ENCODE assay signal across 9 cellular contexts in the genomic region with DNA sequence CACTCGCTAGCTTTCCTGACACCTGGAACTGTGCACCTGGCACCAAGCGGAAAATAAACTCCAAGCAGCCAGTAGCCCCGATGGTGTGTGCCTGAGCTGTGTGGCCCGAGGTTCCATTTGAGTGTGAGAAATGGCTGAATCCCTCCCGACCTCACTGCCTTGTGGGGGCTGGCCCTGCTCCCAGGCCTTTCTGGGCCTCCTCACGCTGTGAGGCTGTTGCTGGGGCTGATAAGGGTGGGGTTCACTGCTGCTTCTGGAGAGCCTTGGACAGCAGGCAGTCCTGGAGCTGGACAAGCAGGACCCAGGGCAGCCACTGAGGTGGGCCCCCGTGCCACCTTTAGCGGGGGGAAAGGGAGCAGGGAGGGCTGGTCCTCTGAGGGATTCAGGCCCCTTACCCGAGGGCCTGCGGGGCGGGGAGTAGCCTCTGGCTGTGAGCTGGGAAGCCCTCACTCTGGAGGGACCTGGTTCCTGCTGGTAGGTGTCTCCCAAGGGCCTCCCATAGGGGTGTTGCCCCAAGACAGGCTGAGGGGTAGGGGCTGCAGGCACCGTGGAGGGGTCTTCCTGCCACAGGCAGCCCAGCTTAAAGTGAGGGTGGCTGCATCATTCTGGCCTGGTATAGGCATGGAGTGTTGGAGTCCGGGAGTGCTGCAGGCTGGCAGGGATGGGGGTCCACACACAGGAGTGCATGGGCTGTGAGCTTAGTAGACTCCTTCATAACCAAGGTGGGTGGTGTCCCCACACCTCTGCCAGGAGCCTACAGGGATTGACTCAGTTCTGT. TPM values are rescaled to one million over a fixed set of nuclear protein-coding genes. Genes with fewer than 3 reads are reported as not detected.
DNase-seq lines count a peak whose midpoint lies in the region; ATAC-seq, FAIRE-seq and TF ChIP-seq lines count a peak whose summit lies in the region.
"Had no signal": no experiment of that assay in that cellular context is flagged by ENCODE, and none has a peak within 500 bp of the region (broad histone marks: within the 10 kb centered on the region; RNA-seq: fewer than 3 reads in every experiment).

No MANE protein-coding gene starts in this region.

- peaks cover 5% of the 10 kb centered on the region for H3K27me3 Mint-ChIP-seq in activated T-cell treated with anti-CD3 and anti-CD28 coated beads, Interleukin-2, amount 50 U/mL, for 72 hours (ENCODE audit: low read depth)

- H3K36me3 ChIP-seq in K562 (ENCODE audit: control insufficient read depth, insufficient read depth, low read length), result peaks cover 23% of the 10 kb centered on the region; the same call in 2 of the 3 replicates

- peaks cover 14% of the 10 kb centered on the region for H3K79me2 ChIP-seq in K562 (ENCODE audit: control insufficient read depth, insufficient read depth, low read length)

- H3K4me1 ChIP-seq in K562 (replicated peaks in 1 of 2; ENCODE audit: control insufficient read depth in 2 of 2, insufficient read depth in 2 of 2, low read length in 2 of 2), result peaks cover 10 to 57% of the 10 kb centered on the region in 2 experiments

- H2AFZ ChIP-seq in K562 (ENCODE audit: low read depth, low read length), result no peak overlapping the region

- TF ChIP-seq CTCF in K562 (IDR thresholded peaks at IDR 0.05 in 2 of 3, conservative IDR thresholded peaks at IDR 0.05 in 1 of 3; ENCODE audit: insufficient read depth in 2 of 3, low read depth in 1 of 3, low read length in 3 of 3), result no peak

- BruUV-seq in K562 (replicated peaks; lab: Mats Ljungman, UMichigan), result no TSS peak

- TF ChIP-seq EP300 in K562 (IDR thresholded peaks at IDR 0.05; ENCODE audit: low read length), result no peak

- FAIRE-seq in K562 (lab: Jason Lieb, UNC), result no peak

- H3K27ac Mint-ChIP-seq in activated T-cell treated with anti-CD3 and anti-CD28 coated beads, Interleukin-2, amount 50 U/mL, for 72 hours, result no peak overlapping the region

- ATAC-seq in activated T-cell treated with anti-CD3 and anti-CD28 coated beads, Interleukin-2, amount 50 U/mL, for 72 hours (replicated peaks in 1 of 2), result no peak
- ATAC-seq in K562, result no peak
- no peak for ATAC-seq in HG03469 (IDR thresholded peaks at IDR 0.05; ENCODE audit: unreplicated experiment)

- H3K9me3 Mint-ChIP-seq in activated T-cell treated with anti-CD3 and anti-CD28 coated beads, Interleukin-2, amount 50 U/mL, for 72 hours, result peaks cover 3 to 5% of the 10 kb centered on the region in 2 donors

- in situ Hi-C loops in K562 (cut with MboI), result no loop called here

- POLR2A ChIA-PET in K562 (lab: Yijun Ruan, JAX), result interaction anchor here (0.6 to 4.0 kb wide), 9 partner anchors 10 to 250 kb away, joined by 3 to 27 read pairs (median 4); no protein-coding TSS in a partner anchor

- WGBS in K562 (ENCODE audit: insufficient coverage, low coverage, missing lambda C conversion rate), result 86% methylated on average over 12 of the region's 13 CpGs

- no peak for TF ChIP-seq POLR2A in K562 (conservative IDR thresholded peaks at IDR 0.05)

- no peak for TF ChIP-seq RAD21 in K562 (CRISPR knock-in tag; conservative IDR thresholded peaks at IDR 0.05 in 1 of 2, IDR thresholded peaks at IDR 0.05 in 1 of 2)

- H3K27ac ChIP-seq in K562 (ENCODE audit: extremely low read depth, low read depth, low read length) (no peak overlapping the region), layer of hippocampus (ENCODE audit: low read depth, low read length) (peak overlapping the region; percentile 93), temporal lobe (ENCODE audit: low read depth, low read length) (peak overlapping the region; percentile 50)

- intact Hi-C loops in K562 (cut with micrococcal nuclease), result no loop called here

- H3K27me3 ChIP-seq in K562 (ENCODE audit: control insufficient read depth in 2 of 2, insufficient read depth in 2 of 2, low read length in 2 of 2), result peaks cover 19 to 22% of the 10 kb centered on the region in 2 experiments
- H3K27me3 ChIP-seq in layer of hippocampus (ENCODE audit: control insufficient read depth, insufficient read depth, low read length), result no peaks in the 10 kb centered on the region

- H3K36me3 Mint-ChIP-seq in activated T-cell treated with anti-CD3 and anti-CD28 coated beads, Interleukin-2, amount 50 U/mL, for 72 hours (ENCODE audit: insufficient read depth in 2 of 2), result peaks cover 8 to 17% of the 10 kb centered on the region in 2 donors

- CTCF ChIA-PET in K562 (lab: Yijun Ruan, JAX; ENCODE audit: low intra/inter-chr PET ratio), result no interaction called here

- H3K4me3 Mint-ChIP-seq in activated T-cell treated with anti-CD3 and anti-CD28 coated beads, Interleukin-2, amount 50 U/mL, for 72 hours, result peak overlapping the region; percentile 31 to 89

- H3K4me1 Mint-ChIP-seq in activated T-cell treated with anti-CD3 and anti-CD28 coated beads, Interleukin-2, amount 50 U/mL, for 72 hours (ENCODE audit: low read depth), result peaks cover 21% of the 10 kb centered on the region

- H3K4me3 ChIP-seq in K562, result no peak overlapping the region

- DNase-seq in activated T-cell treated with anti-CD3 and anti-CD28 coated beads, Interleukin-2, amount 50 U/mL, for 72 hours, result no peak
- DNase-seq in activated T-cell treated with anti-CD3 and anti-CD28 coated beads, Interleukin-2, amount 50 U/mL, for 1 hour, result no peak
- DNase-seq in K562 (ENCODE audit: extremely low read depth in 1 of 4, low spot score in 3 of 4) (no peak), iPS-NIHi7 (ENCODE audit: extremely low spot score) (no peak), GOT3 (lab: John Stamatoyannopoulos, UW) (no peak)
- DNase-seq: NCI-H1417 had no signal

- H3K9ac ChIP-seq in K562 (ENCODE audit: insufficient read depth in 1 of 2, low read depth in 2 of 2, low read length in 2 of 2), result 0 out of 4 replicates have a peak overlapping the region, but pooled peaks of 1 of the 2 experiments have one; percentile 31

- peaks cover 7% of the 10 kb centered on the region for H3K9me3 ChIP-seq in K562 (replicated peaks; ENCODE audit: control insufficient read depth, insufficient read depth, low read depth, low read length)

- no peaks in the 10 kb centered on the region for H4K20me1 ChIP-seq in K562 (replicated peaks; ENCODE audit: control insufficient read depth, insufficient read depth, low read length)

- no peak overlapping the region; the same call in 1 of the 2 replicates for H3K4me2 ChIP-seq in K562 (ENCODE audit: insufficient read depth, low read length)

- H3K9me1 ChIP-seq in K562 (ENCODE audit: control insufficient read depth, insufficient read depth, low read length), result no peaks in the 10 kb centered on the region

RNA-seq across cellular contexts. Expression of a gene that starts 1.7 kb away (rescaled TPM):
- 100 to 1,000 TPM in 1 of 2 donors, 10 to 100 TPM in 1; 91.0 to 130 TPM for total RNA-seq in activated T-cell treated with anti-CD3 and anti-CD28 coated beads, Interleukin-2, amount 50 U/mL, for 72 hours
- total RNA-seq in K562 (2011; cell fraction: chromatin; rRNA removed; ENCODE audit: low replicate concordance), result 8.8 and 25.0 TPM in 2 replicates
- 34.9 and 37.0 TPM in 2 replicates for total RNA-seq in K562 (2011; cell fraction: nucleolus; rRNA removed)
- total RNA-seq in K562 (2011; cell fraction: nucleoplasm; rRNA removed), result 25.6 and 28.6 TPM in 2 replicates
- total RNA-seq in K562 (2014; rRNA removed) (73.9 and 86.1 TPM in 2 replicates), K562 (2014; rRNA removed; fragmentation: Illumina TruSeq; extraction: Trizol) (2.3 and 4.5 TPM in 2 replicates), K562 (2015; rRNA removed; fragmentation: Illumina TruSeq; extraction: Trizol) (10.5 and 16.6 TPM in 2 replicates), K562 (2021) (220 and 233 TPM in 2 replicates), temporal lobe (24.1 TPM)
- polyA plus RNA-seq in K562 (2011; rRNA removed) (4.5 and 9.8 TPM in 2 replicates), K562 (2014; fragmentation: Illumina TruSeq; extraction: Trizol) (11.2 and 59.1 TPM in 2 replicates), K562 (2014; fragmentation: Nextera tagmentation; extraction: Ambion mirVana) (under 1 TPM; 0.77 to 0.85 TPM), K562 (2014; rRNA removed) (98.3 and 99.6 TPM in 2 replicates)
- polyA plus RNA-seq in K562 (2011; cell fraction: cytosol; rRNA removed), result 17.2 and 51.6 TPM in 2 replicates
- 34.4 and 40.3 TPM in 2 replicates for polyA plus RNA-seq in K562 (2011; cell fraction: nucleus; rRNA removed)
- polyA plus RNA-seq in K562 (2012), result 125 and 320 TPM in 2 replicates
- 0.95 and 2.2 TPM in 2 replicates for polyA minus RNA-seq in K562 (2011; rRNA and poly(A)+ RNA removed)
- 82.0 and 193 TPM in 2 replicates for polyA minus RNA-seq in K562 (2011; cell fraction: cytosol; rRNA and poly(A)+ RNA removed)
- 25.2 and 33.4 TPM in 2 replicates for polyA minus RNA-seq in K562 (2011; cell fraction: nucleus; rRNA and poly(A)+ RNA removed)

RNA-seq across cellular contexts. Expression of a gene that starts 14.9 kb away (rescaled TPM):
- 1 to 10 TPM in 1 of 2 donors, under 1 TPM in 1; 0.97 to 1.2 TPM for total RNA-seq in activated T-cell treated with anti-CD3 and anti-CD28 coated beads, Interleukin-2, amount 50 U/mL, for 72 hours
- total RNA-seq in K562 (2011; cell fraction: chromatin; rRNA removed; ENCODE audit: low replicate concordance), result not detected in 2 replicates
- total RNA-seq in K562 (2011; cell fraction: nucleolus; rRNA removed), result not detected in 2 replicates
- total RNA-seq in K562 (2011; cell fraction: nucleoplasm; rRNA removed), result not detected in 2 replicates
- total RNA-seq in K562 (2014; rRNA removed) (not detected in 2 replicates), K562 (2014; rRNA removed; fragmentation: Illumina TruSeq; extraction: Trizol) (not detected in 2 replicates), K562 (2015; rRNA removed; fragmentation: Illumina TruSeq; extraction: Trizol) (not detected in 2 replicates), K562 (2021) (not detected in 2 replicates), temporal lobe (not detected)
- polyA plus RNA-seq in K562 (2011; rRNA removed) (not detected in 2 replicates), K562 (2014; fragmentation: Illumina TruSeq; extraction: Trizol) (not detected in 2 replicates), K562 (2014; fragmentation: Nextera tagmentation; extraction: Ambion mirVana) (not detected), K562 (2014; rRNA removed) (0.07 TPM in 1 of 2 replicates, not detected in the other)
- polyA plus RNA-seq in K562 (2011; cell fraction: cytosol; rRNA removed), result 0.03 TPM in 1 of 2 replicates, not detected in the other
- not detected in 2 replicates for polyA plus RNA-seq in K562 (2011; cell fraction: nucleus; rRNA removed)
- 0.11 TPM in 1 of 2 replicates, not detected in the other for polyA plus RNA-seq in K562 (2012)
- not detected in 2 replicates for polyA minus RNA-seq in K562 (2011; rRNA and poly(A)+ RNA removed)
- not detected in 2 replicates for polyA minus RNA-seq in K562 (2011; cell fraction: cytosol; rRNA and poly(A)+ RNA removed)
- polyA minus RNA-seq in K562 (2011; cell fraction: nucleus; rRNA and poly(A)+ RNA removed), result not detected in 2 replicates

RNA-seq across cellular contexts. Expression of a gene that starts 23.4 kb away (rescaled TPM):
- total RNA-seq in activated T-cell treated with anti-CD3 and anti-CD28 coated beads, Interleukin-2, amount 50 U/mL, for 72 hours, result 1 to 10 TPM in 1 of 2 donors, under 1 TPM in 1; 0.94 to 8.3 TPM
- 13.0 and 31.1 TPM in 2 replicates for total RNA-seq in K562 (2011; cell fraction: chromatin; rRNA removed; ENCODE audit: low replicate concordance)
- 23.3 and 23.8 TPM in 2 replicates for total RNA-seq in K562 (2011; cell fraction: nucleolus; rRNA removed)
- 9.9 and 20.4 TPM in 2 replicates for total RNA-seq in K562 (2011; cell fraction: nucleoplasm; rRNA removed)
- total RNA-seq in K562 (2014; rRNA removed) (20.9 and 24.8 TPM in 2 replicates), K562 (2014; rRNA removed; fragmentation: Illumina TruSeq; extraction: Trizol) (8.7 and 11.5 TPM in 2 replicates), K562 (2015; rRNA removed; fragmentation: Illumina TruSeq; extraction: Trizol) (7.7 and 8.7 TPM in 2 replicates), K562 (2021) (29.0 and 29.6 TPM in 2 replicates), temporal lobe (209 TPM)
- polyA plus RNA-seq in K562 (2011; rRNA removed) (9.6 and 11.8 TPM in 2 replicates), K562 (2014; fragmentation: Illumina TruSeq; extraction: Trizol) (27.2 and 29.6 TPM in 2 replicates), K562 (2014; fragmentation: Nextera tagmentation; extraction: Ambion mirVana) (under 1 TPM; 0.04 to 0.58 TPM), K562 (2014; rRNA removed) (10.9 and 11.4 TPM in 2 replicates)
- polyA plus RNA-seq in K562 (2011; cell fraction: cytosol; rRNA removed), result 10.8 and 19.3 TPM in 2 replicates
- 13.8 and 24.9 TPM in 2 replicates for polyA plus RNA-seq in K562 (2011; cell fraction: nucleus; rRNA removed)
- 29.1 and 61.1 TPM in 2 replicates for polyA plus RNA-seq in K562 (2012)
- 10.3 and 11.5 TPM in 2 replicates for polyA minus RNA-seq in K562 (2011; rRNA and poly(A)+ RNA removed)
- 34.7 and 45.1 TPM in 2 replicates for polyA minus RNA-seq in K562 (2011; cell fraction: cytosol; rRNA and poly(A)+ RNA removed)
- polyA minus RNA-seq in K562 (2011; cell fraction: nucleus; rRNA and poly(A)+ RNA removed), result 8.2 and 10.0 TPM in 2 replicates

RNA-seq across cellular contexts. Expression of a gene that starts 25.3 kb away (rescaled TPM):
- total RNA-seq in activated T-cell treated with anti-CD3 and anti-CD28 coated beads, Interleukin-2, amount 50 U/mL, for 72 hours, result not detected
- total RNA-seq in K562 (2011; cell fraction: chromatin; rRNA removed; ENCODE audit: low replicate concordance), result not detected in 2 replicates
- total RNA-seq in K562 (2011; cell fraction: nucleolus; rRNA removed), result 0.17 TPM in 1 of 2 replicates, not detected in the other
- not detected in 2 replicates for total RNA-seq in K562 (2011; cell fraction: nucleoplasm; rRNA removed)
- not detected in 2 replicates for total RNA-seq in K562 (2014; rRNA removed)
- not detected in 2 replicates for total RNA-seq in K562 (2014; rRNA removed; fragmentation: Illumina TruSeq; extraction: Trizol)
- not detected in 2 replicates for total RNA-seq in K562 (2015; rRNA removed; fragmentation: Illumina TruSeq; extraction: Trizol)
- not detected in 2 replicates for total RNA-seq in K562 (2021)
- 0.04 and 0.07 TPM in 2 replicates for polyA plus RNA-seq in K562 (2011; rRNA removed)
- 0.03 and 0.07 TPM in 2 replicates for polyA plus RNA-seq in K562 (2011; cell fraction: cytosol; rRNA removed)
- polyA plus RNA-seq in K562 (2011; cell fraction: nucleus; rRNA removed), result 0.13 and 0.21 TPM in 2 replicates
- 0.05 TPM in 1 of 2 replicates, not detected in the other for polyA plus RNA-seq in K562 (2012)
- not detected in 2 replicates for polyA plus RNA-seq in K562 (2014; fragmentation: Illumina TruSeq; extraction: Trizol)
- polyA plus RNA-seq in K562 (2014; fragmentation: Nextera tagmentation; extraction: Ambion mirVana), result not detected
- not detected in 2 replicates for polyA plus RNA-seq in K562 (2014; rRNA removed)
- polyA minus RNA-seq in K562 (2011; rRNA and poly(A)+ RNA removed), result not detected in 2 replicates
- polyA minus RNA-seq in K562 (2011; cell fraction: cytosol; rRNA and poly(A)+ RNA removed), result not detected in 2 replicates
- not detected in 2 replicates for polyA minus RNA-seq in K562 (2011; cell fraction: nucleus; rRNA and poly(A)+ RNA removed)
- not detected for total RNA-seq in temporal lobe

RNA-seq across cellular contexts. Expression of a gene that starts 31.7 kb away (rescaled TPM):
- total RNA-seq in activated T-cell treated with anti-CD3 and anti-CD28 coated beads, Interleukin-2, amount 50 U/mL, for 72 hours, result under 1 TPM; 0.67 to 0.74 TPM
- 1.1 and 6.2 TPM in 2 replicates for total RNA-seq in K562 (2011; cell fraction: chromatin; rRNA removed; ENCODE audit: low replicate concordance)
- total RNA-seq in K562 (2011; cell fraction: nucleolus; rRNA removed), result 5.0 and 5.5 TPM in 2 replicates
- 1.8 and 2.2 TPM in 2 replicates for total RNA-seq in K562 (2011; cell fraction: nucleoplasm; rRNA removed)
- total RNA-seq in K562 (2014; rRNA removed), result 0.64 and 0.65 TPM in 2 replicates
- total RNA-seq in K562 (2014; rRNA removed; fragmentation: Illumina TruSeq; extraction: Trizol), result 0.06 TPM in 1 of 2 replicates, not detected in the other
- total RNA-seq in K562 (2015; rRNA removed; fragmentation: Illumina TruSeq; extraction: Trizol), result 0.14 and 0.23 TPM in 2 replicates
- total RNA-seq in K562 (2021), result 0.74 and 0.89 TPM in 2 replicates
- 1.2 TPM in 2 replicates for polyA plus RNA-seq in K562 (2011; rRNA removed)
- polyA plus RNA-seq in K562 (2011; cell fraction: cytosol; rRNA removed), result 1.9 and 6.4 TPM in 2 replicates
- 5.8 and 19.1 TPM in 2 replicates for polyA plus RNA-seq in K562 (2011; cell fraction: nucleus; rRNA removed)
- polyA plus RNA-seq in K562 (2012), result 0.94 and 1.1 TPM in 2 replicates
- polyA plus RNA-seq in K562 (2014; fragmentation: Illumina TruSeq; extraction: Trizol), result 0.15 and 0.39 TPM in 2 replicates
- polyA plus RNA-seq in K562 (2014; fragmentation: Nextera tagmentation; extraction: Ambion mirVana), result under 1 TPM in 1 of 2 experiments, not detected in 1; 0.08 TPM
- 1.2 and 2.3 TPM in 2 replicates for polyA plus RNA-seq in K562 (2014; rRNA removed)
- 0.45 and 0.56 TPM in 2 replicates for polyA minus RNA-seq in K562 (2011; rRNA and poly(A)+ RNA removed)
- 0.46 and 1.3 TPM in 2 replicates for polyA minus RNA-seq in K562 (2011; cell fraction: cytosol; rRNA and poly(A)+ RNA removed)
- polyA minus RNA-seq in K562 (2011; cell fraction: nucleus; rRNA and poly(A)+ RNA removed), result 1.6 and 3.9 TPM in 2 replicates
- total RNA-seq in temporal lobe, result 4.4 TPM
